ENCODE assay signal across 2 cellular contexts in the genomic region with DNA sequence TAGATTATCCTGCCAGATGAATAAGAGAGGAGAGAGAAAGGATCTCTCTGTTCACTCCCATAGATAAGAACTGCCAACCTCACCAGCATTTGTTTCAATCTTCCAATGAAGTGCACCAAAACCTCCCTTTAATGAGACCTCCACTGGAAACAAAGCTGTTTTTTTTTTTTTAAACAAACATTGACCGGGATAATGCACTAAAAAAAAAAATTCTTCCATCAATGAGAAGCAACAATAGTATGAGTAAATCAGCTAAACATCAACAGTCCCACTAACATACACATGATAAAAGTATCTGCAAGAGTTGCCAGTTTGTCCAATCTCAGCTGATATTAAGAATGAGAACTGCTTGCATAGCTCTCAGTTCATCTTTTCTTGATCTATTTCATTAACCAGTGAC.
TF ChIP-seq lines count a peak whose summit lies in the region.

No MANE protein-coding gene starts in this region.

TF ChIP-seq in SK-N-SH, 30 proteins besides CTCF, POLR2A, EP300 and RAD21:
- no peak for TF ChIP-seq SIN3A (IDR thresholded peaks at IDR 0.05; ENCODE audit: borderline replicate concordance, low read depth, low read length)

TF ChIP-seq in SK-N-SH treated with all-trans-retinoic acid at 6 μM for 48 hours, 23 proteins besides CTCF, POLR2A, EP300 and RAD21:
- TF ChIP-seq BACH2 (CRISPR knock-in tag; IDR thresholded peaks at IDR 0.05; ENCODE audit: borderline replicate concordance): no peak
- TF ChIP-seq, protein P1, sequence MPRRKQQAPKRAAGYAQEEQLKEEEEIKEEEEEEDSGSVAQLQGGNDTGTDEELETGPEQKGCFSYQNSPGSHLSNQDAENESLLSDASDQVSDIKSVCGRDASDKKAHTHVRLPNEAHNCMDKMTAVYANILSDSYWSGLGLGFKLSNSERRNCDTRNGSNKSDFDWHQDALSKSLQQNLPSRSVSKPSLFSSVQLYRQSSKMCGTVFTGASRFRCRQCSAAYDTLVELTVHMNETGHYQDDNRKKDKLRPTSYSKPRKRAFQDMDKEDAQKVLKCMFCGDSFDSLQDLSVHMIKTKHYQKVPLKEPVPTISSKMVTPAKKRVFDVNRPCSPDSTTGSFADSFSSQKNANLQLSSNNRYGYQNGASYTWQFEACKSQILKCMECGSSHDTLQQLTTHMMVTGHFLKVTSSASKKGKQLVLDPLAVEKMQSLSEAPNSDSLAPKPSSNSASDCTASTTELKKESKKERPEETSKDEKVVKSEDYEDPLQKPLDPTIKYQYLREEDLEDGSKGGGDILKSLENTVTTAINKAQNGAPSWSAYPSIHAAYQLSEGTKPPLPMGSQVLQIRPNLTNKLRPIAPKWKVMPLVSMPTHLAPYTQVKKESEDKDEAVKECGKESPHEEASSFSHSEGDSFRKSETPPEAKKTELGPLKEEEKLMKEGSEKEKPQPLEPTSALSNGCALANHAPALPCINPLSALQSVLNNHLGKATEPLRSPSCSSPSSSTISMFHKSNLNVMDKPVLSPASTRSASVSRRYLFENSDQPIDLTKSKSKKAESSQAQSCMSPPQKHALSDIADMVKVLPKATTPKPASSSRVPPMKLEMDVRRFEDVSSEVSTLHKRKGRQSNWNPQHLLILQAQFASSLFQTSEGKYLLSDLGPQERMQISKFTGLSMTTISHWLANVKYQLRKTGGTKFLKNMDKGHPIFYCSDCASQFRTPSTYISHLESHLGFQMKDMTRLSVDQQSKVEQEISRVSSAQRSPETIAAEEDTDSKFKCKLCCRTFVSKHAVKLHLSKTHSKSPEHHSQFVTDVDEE (CRISPR knock-in tag; IDR thresholded peaks at IDR 0.05): no peak
- no peak for TF ChIP-seq SNAI2 (CRISPR knock-in tag; IDR thresholded peaks at IDR 0.05)
- no peak for TF ChIP-seq ZC3H10 (CRISPR knock-in tag; IDR thresholded peaks at IDR 0.05)
- TF ChIP-seq, protein P2, sequence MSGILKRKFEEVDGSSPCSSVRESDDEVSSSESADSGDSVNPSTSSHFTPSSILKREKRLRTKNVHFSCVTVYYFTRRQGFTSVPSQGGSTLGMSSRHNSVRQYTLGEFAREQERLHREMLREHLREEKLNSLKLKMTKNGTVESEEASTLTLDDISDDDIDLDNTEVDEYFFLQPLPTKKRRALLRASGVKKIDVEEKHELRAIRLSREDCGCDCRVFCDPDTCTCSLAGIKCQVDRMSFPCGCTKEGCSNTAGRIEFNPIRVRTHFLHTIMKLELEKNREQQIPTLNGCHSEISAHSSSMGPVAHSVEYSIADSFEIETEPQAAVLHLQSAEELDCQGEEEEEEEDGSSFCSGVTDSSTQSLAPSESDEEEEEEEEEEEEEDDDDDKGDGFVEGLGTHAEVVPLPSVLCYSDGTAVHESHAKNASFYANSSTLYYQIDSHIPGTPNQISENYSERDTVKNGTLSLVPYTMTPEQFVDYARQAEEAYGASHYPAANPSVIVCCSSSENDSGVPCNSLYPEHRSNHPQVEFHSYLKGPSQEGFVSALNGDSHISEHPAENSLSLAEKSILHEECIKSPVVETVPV (CRISPR knock-in tag; IDR thresholded peaks at IDR 0.05): no peak
- no peak for TF ChIP-seq OSR1 (CRISPR knock-in tag; IDR thresholded peaks at IDR 0.05)
